1 cellular context compared by ENCODE assay signal in the genomic region with DNA sequence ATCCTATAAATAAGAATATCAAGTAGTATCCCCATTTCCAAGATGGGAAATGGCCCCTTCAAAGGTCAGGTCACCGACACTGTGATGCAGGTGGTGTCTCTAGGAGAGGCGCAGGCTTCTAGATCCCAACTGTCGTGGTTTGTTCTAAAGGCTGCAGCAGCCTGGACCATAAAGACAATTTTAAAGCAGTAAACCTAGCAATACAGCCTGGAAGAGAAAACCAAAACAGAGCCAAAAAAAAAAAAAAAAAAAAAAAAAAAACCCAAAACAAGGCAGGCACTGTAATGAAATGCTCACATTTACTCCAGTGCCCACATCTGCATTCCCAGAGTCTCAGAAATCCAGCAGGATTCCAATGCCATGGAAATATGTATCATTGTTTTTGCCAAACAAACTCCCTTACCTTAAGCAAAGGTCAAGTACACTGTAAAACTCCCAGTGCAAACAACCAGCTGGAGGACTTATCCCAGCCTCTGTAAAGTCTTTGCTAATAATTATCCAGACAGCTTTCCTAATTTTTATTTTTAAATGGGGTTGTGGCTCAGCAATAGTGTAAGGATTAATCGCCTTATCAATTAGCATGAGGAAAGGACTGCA.
TF ChIP-seq lines count a peak whose summit lies in the region.

No MANE protein-coding gene starts in this region.

TF ChIP-seq in HepG2, 621 proteins besides CTCF, POLR2A, EP300 and RAD21 (continued from another document and continues in another):
- TF ChIP-seq ZNF574 (CRISPR knock-in tag; IDR thresholded peaks at IDR 0.05) = no peak
- no peak for TF ChIP-seq GABPA (IDR thresholded peaks at IDR 0.05; ENCODE audit: low read depth, low read length)
- TF ChIP-seq GABPA (CRISPR knock-in tag; IDR thresholded peaks at IDR 0.05; ENCODE audit: low read depth) = peak; percentile 19; the same call in 1 of the 2 replicates
- no peak for TF ChIP-seq ZNF17 (CRISPR knock-in tag; IDR thresholded peaks at IDR 0.05)
- no peak for TF ChIP-seq MED8 (CRISPR knock-in tag; IDR thresholded peaks at IDR 0.05; ENCODE audit: insufficient replicate concordance)
- no peak for TF ChIP-seq ATF7-NPFF (CRISPR knock-in tag; IDR thresholded peaks at IDR 0.05; ENCODE audit: low read depth)
- TF ChIP-seq DNMT1 (CRISPR knock-in tag; IDR thresholded peaks at IDR 0.05) = no peak
- no peak for TF ChIP-seq YY1 (IDR thresholded peaks at IDR 0.05; ENCODE audit: insufficient read depth, insufficient replicate concordance, low read depth, low read length)
- no peak for TF ChIP-seq ZNF549 (CRISPR knock-in tag; IDR thresholded peaks at IDR 0.05)
- TF ChIP-seq, protein P1, sequence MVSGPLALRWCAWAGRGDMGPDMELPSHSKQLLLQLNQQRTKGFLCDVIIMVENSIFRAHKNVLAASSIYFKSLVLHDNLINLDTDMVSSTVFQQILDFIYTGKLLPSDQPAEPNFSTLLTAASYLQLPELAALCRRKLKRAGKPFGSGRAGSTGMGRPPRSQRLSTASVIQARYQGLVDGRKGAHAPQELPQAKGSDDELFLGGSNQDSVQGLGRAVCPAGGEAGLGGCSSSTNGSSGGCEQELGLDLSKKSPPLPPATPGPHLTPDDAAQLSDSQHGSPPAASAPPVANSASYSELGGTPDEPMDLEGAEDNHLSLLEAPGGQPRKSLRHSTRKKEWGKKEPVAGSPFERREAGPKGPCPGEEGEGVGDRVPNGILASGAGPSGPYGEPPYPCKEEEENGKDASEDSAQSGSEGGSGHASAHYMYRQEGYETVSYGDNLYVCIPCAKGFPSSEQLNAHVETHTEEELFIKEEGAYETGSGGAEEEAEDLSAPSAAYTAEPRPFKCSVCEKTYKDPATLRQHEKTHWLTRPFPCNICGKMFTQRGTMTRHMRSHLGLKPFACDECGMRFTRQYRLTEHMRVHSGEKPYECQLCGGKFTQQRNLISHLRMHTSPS (CRISPR knock-in tag; IDR thresholded peaks at IDR 0.05; ENCODE audit: low read depth) = no peak
- TF ChIP-seq ZBTB7A (CRISPR knock-in tag; IDR thresholded peaks at IDR 0.05) = no peak
- TF ChIP-seq MATR3 (CRISPR knock-in tag; IDR thresholded peaks at IDR 0.05) = no peak
- TF ChIP-seq TAF15 (IDR thresholded peaks at IDR 0.05; ENCODE audit: low read depth, low read length, poor library complexity, severe bottlenecking) = no peak
- TF ChIP-seq MYNN (CRISPR knock-in tag; IDR thresholded peaks at IDR 0.05; ENCODE audit: low read depth) = no peak
- TF ChIP-seq ZGPAT (CRISPR knock-in tag; IDR thresholded peaks at IDR 0.05) = peak; percentile 74
- TF ChIP-seq GPBP1L1 (CRISPR knock-in tag; IDR thresholded peaks at IDR 0.05) = no peak
- no peak for TF ChIP-seq ZNF552 (CRISPR knock-in tag; IDR thresholded peaks at IDR 0.05; ENCODE audit: borderline replicate concordance)
- TF ChIP-seq ISL2 (CRISPR knock-in tag; IDR thresholded peaks at IDR 0.05) = peak; percentile 86
- TF ChIP-seq IKZF1 (IDR thresholded peaks at IDR 0.05) = no peak
- TF ChIP-seq EEA1 (CRISPR knock-in tag; IDR thresholded peaks at IDR 0.05; ENCODE audit: borderline replicate concordance) = no peak
- 0 out of 2 replicates have a peak, but pooled peaks have one; percentile 34 for TF ChIP-seq ARNTL (CRISPR knock-in tag; IDR thresholded peaks at IDR 0.05)
- no peak for TF ChIP-seq ZSCAN30 (CRISPR knock-in tag; IDR thresholded peaks at IDR 0.05)
- TF ChIP-seq FOSL2 (CRISPR knock-in tag; IDR thresholded peaks at IDR 0.05) = peak; percentile 49; the same call in 1 of the 2 replicates
- TF ChIP-seq, protein P2, sequence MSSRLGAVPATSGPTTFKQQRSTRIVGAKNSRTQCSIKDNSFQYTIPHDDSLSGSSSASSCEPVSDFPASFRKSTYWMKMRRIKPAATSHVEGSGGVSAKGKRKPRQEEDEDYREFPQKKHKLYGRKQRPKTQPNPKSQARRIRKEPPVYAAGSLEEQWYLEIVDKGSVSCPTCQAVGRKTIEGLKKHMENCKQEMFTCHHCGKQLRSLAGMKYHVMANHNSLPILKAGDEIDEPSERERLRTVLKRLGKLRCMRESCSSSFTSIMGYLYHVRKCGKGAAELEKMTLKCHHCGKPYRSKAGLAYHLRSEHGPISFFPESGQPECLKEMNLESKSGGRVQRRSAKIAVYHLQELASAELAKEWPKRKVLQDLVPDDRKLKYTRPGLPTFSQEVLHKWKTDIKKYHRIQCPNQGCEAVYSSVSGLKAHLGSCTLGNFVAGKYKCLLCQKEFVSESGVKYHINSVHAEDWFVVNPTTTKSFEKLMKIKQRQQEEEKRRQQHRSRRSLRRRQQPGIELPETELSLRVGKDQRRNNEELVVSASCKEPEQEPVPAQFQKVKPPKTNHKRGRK (CRISPR knock-in tag; IDR thresholded peaks at IDR 0.05) = no peak
- no peak for TF ChIP-seq NFYB (CRISPR knock-in tag; IDR thresholded peaks at IDR 0.05)
- no peak for TF ChIP-seq ZNF276 (CRISPR knock-in tag; IDR thresholded peaks at IDR 0.05; ENCODE audit: low read depth)
- no peak for TF ChIP-seq ZNF335 (CRISPR knock-in tag; IDR thresholded peaks at IDR 0.05)
- TF ChIP-seq, protein P3, sequence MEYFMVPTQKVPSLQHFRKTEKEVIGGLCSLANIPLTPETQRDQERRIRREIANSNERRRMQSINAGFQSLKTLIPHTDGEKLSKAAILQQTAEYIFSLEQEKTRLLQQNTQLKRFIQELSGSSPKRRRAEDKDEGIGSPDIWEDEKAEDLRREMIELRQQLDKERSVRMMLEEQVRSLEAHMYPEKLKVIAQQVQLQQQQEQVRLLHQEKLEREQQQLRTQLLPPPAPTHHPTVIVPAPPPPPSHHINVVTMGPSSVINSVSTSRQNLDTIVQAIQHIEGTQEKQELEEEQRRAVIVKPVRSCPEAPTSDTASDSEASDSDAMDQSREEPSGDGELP (IDR thresholded peaks at IDR 0.05; ENCODE audit: borderline replicate concordance, low read depth) = peak; percentile 91
- no peak for TF ChIP-seq ZNF589 (CRISPR knock-in tag; conservative IDR thresholded peaks at IDR 0.05)
- TF ChIP-seq SP140L (CRISPR knock-in tag; IDR thresholded peaks at IDR 0.05; ENCODE audit: borderline replicate concordance) = no peak
- TF ChIP-seq AKNA (CRISPR knock-in tag; IDR thresholded peaks at IDR 0.05; ENCODE audit: borderline replicate concordance) = no peak
- TF ChIP-seq NR0B2 (CRISPR knock-in tag; IDR thresholded peaks at IDR 0.05) = no peak
- TF ChIP-seq ZNF317 (CRISPR knock-in tag; IDR thresholded peaks at IDR 0.05) = no peak
- no peak for TF ChIP-seq EED (CRISPR knock-in tag; IDR thresholded peaks at IDR 0.05)
- peak; percentile 98 for TF ChIP-seq RARA (CRISPR knock-in tag; IDR thresholded peaks at IDR 0.05)
- TF ChIP-seq HES4 (CRISPR knock-in tag; IDR thresholded peaks at IDR 0.05; ENCODE audit: borderline replicate concordance) = no peak
- peak; percentile 98; the same call in 1 of the 2 replicates for TF ChIP-seq CHD4 (IDR thresholded peaks at IDR 0.05; ENCODE audit: borderline replicate concordance, low read length)
- no peak for TF ChIP-seq ZNF761 (CRISPR knock-in tag; conservative IDR thresholded peaks at IDR 0.05)
- TF ChIP-seq RXRB (CRISPR knock-in tag; IDR thresholded peaks at IDR 0.05; ENCODE audit: borderline replicate concordance) = peak; percentile 99
- TF ChIP-seq FIP1L1 (IDR thresholded peaks at IDR 0.05; ENCODE audit: borderline replicate concordance, insufficient read depth, low read depth, low read length) = no peak
- no peak; the same call in 1 of the 2 replicates for TF ChIP-seq ZBTB25 (CRISPR knock-in tag; IDR thresholded peaks at IDR 0.05)
- TF ChIP-seq ZNF788 (CRISPR knock-in tag; IDR thresholded peaks at IDR 0.05; ENCODE audit: borderline replicate concordance) = no peak
- TF ChIP-seq SP2 (CRISPR knock-in tag; IDR thresholded peaks at IDR 0.05) = no peak
